In genomic region chr6:75243333-75244062, GRCh38 we compare ENCODE assay signal across 8 cellular contexts. TPM values are rescaled to one million over a fixed set of nuclear protein-coding genes. Genes with fewer than 3 reads are reported as not detected.
DNase-seq lines count a peak whose midpoint lies in the region; ATAC-seq and TF ChIP-seq lines count a peak whose summit lies in the region.

Gene COX7A2, minus strand, starts transcription at chr6:75243801. Its CDS starts 67 bp downstream, at chr6:75243734.

- ATAC-seq in GM21619 (IDR thresholded peaks at IDR 0.05; ENCODE audit: unreplicated experiment): peak; percentile 96
- peak; percentile 100 for ATAC-seq in mucosa of descending colon

- peaks cover 25% of the 10 kb centered on the region for H4K20me1 ChIP-seq in PC-9 (ENCODE audit: insufficient read depth)

- CTCF ChIA-PET in PC-9 (lab: Charles Lee): interaction anchor here (0.6 to 1.0 kb wide), 3 partner anchors 54 to 303 kb away, joined by 5 to 6 read pairs (median 5); no protein-coding TSS in a partner anchor

- H3K4me1 ChIP-seq in PC-9 (replicated peaks; ENCODE audit: insufficient read depth) (peaks cover 24% of the 10 kb centered on the region), mucosa of descending colon (ENCODE audit: low read depth) (peaks cover 11% of the 10 kb centered on the region)

- no peak for TF ChIP-seq CTCF in PC-9 (conservative IDR thresholded peaks at IDR 0.05)
- no peak for TF ChIP-seq CTCF in mucosa of descending colon (IDR thresholded peaks at IDR 0.05)

- peaks cover 15% of the 10 kb centered on the region; the same call in 1 of the 2 replicates for H3F3A ChIP-seq in PC-9 (ENCODE audit: insufficient read depth, low read depth)

- H3K9me2 ChIP-seq in PC-9 (ENCODE audit: insufficient read depth): no peaks in the 10 kb centered on the region

- peak; percentile 99 for DNase-seq in DMS153 (lab: John Stamatoyannopoulos, UW)
- peak; percentile 96 for DNase-seq in Jurkat, Clone E6-1 (ENCODE audit: low read depth, low spot score)
- DNase-seq in PC-9: peak; percentile 84 to 93
- peak; percentile 81 for DNase-seq in activated T-cell treated with anti-CD3 and anti-CD28 coated beads, Interleukin-2, amount 50 U/mL, for 1 hour
- peak; percentile 87 for DNase-seq in epithelial cell of prostate (ENCODE audit: low read depth, low spot score)
- DNase-seq in mucosa of descending colon: peak; percentile 89 to 95 (median 90)
- peak; percentile 67 for DNase-seq in stimulated activated CD8-positive, alpha-beta memory T cell treated with anti-CD3 and anti-CD28 coated beads, Interleukin-4, amount 100 ng/mL, for 24 hours (ENCODE audit: low read depth)

- peaks cover 17% of the 10 kb centered on the region for H3K36me3 ChIP-seq in PC-9 (ENCODE audit: low read depth)
- H3K36me3 ChIP-seq in mucosa of descending colon (ENCODE audit: low read depth): no peaks in the 10 kb centered on the region

- H3K9me3 ChIP-seq in PC-9 (ENCODE audit: insufficient read depth, low read depth): no peaks in the 10 kb centered on the region
- H3K9me3 ChIP-seq in mucosa of descending colon: no peaks in the 10 kb centered on the region

- peak within 1 kb of the TSS; percentile 86 for H3K4me2 ChIP-seq in PC-9

- H3K27ac ChIP-seq in PC-9 (peak within 1 kb of the TSS; percentile 82), epithelial cell of prostate (peak within 1 kb of the TSS; percentile 85)

- H3K79me2 ChIP-seq in PC-9 (ENCODE audit: low read depth): peaks cover 40% of the 10 kb centered on the region

- H3K27me3 ChIP-seq in PC-9 (ENCODE audit: insufficient read depth, low read depth): no peaks in the 10 kb centered on the region

- POLR2A ChIA-PET in PC-9 (lab: Charles Lee; ENCODE audit: unreplicated experiment): interaction anchor here (0.5 to 0.7 kb wide), 6 partner anchors 10 to 1849 kb away, joined by 3 to 14 read pairs (median 6); partner anchors contain the start of gene DDX43

- intact Hi-C loops in PC-9 (cut with micrococcal nuclease; ENCODE audit: unreplicated experiment): loop anchor here (1.0 kb wide), 1 partner anchor 41 kb away; the partner anchor contains the start of gene TMEM30A
- intact Hi-C loops in mucosa of descending colon (cut with DNase I, micrococcal nuclease): no loop called here

- H2AFZ ChIP-seq in PC-9: peak within 1 kb of the TSS; percentile 94

- BruUV-seq in PC-9 (replicated peaks; lab: Mats Ljungman, UMichigan): TSS peak; percentile 66

- peak within 1 kb of the TSS; percentile 97 for H3K4me3 ChIP-seq in Jurkat, Clone E6-1 (ENCODE audit: low read length)
- H3K4me3 ChIP-seq in PC-9: peak within 1 kb of the TSS; percentile 84
- peak within 1 kb of the TSS; percentile 50 for H3K4me3 ChIP-seq in mucosa of descending colon

RNA-seq across cellular contexts. Expression of gene COX7A2, which starts in this region (rescaled TPM):
- 904 TPM for polyA plus RNA-seq in Jurkat, Clone E6-1 (2012; ENCODE audit: insufficient read depth, insufficient read length)
- 484 and 524 TPM in 2 replicates for total RNA-seq in PC-9 (2021)
- 100 to 1,000 TPM; 493 to 721 (median 652) TPM for total RNA-seq in mucosa of descending colon

Comparison
In these comparisons a context has a peak if more than half of its experiments do, and no peak if none do; other contexts are left out.
1. Peak in every context shown above with its lines: DNase-seq, ATAC-seq, H3K4me3 ChIP-seq and H3K27ac ChIP-seq.